In genomic region chr14:100278702-100279101, GRCh38 we compare ENCODE assay signal across 8 cellular contexts. TPM values are rescaled to one million over a fixed set of nuclear protein-coding genes. Genes with fewer than 3 reads are reported as not detected.
DNase-seq lines count a peak whose midpoint lies in the region; ATAC-seq and TF ChIP-seq lines count a peak whose summit lies in the region.

No MANE protein-coding gene starts in this region.

- peak; percentile 40 for TF ChIP-seq CTCF in GM12873 (IDR thresholded peaks at IDR 0.05; ENCODE audit: insufficient read depth, low read depth, low read length, missing control alignments)

- no peak for ATAC-seq in esophagus mucosa

- DNase-seq in HT1080 (ENCODE audit: low read depth), result peak; percentile 82
- peak; percentile 64 for DNase-seq in amniotic epithelial cell (ENCODE audit: low read depth)
- peak; percentile 55 for DNase-seq in non-pigmented ciliary epithelial cell (ENCODE audit: low read depth)
- no peak for DNase-seq in RKO (ENCODE audit: low spot score)
- no peak for DNase-seq in activated CD8-positive, alpha-beta memory T cell treated with anti-CD3 and anti-CD28 coated beads, Interleukin-2, amount 50 U/mL, for 48 hours
- no peak for DNase-seq in activated naive CD4-positive, alpha-beta T cell treated with anti-CD3 and anti-CD28 coated beads, Interleukin-2, amount 50 U/mL, for 16 hours

RNA-seq across cellular contexts. Expression of gene SLC25A29, which starts 27.5 kb away (rescaled TPM):
- 23.3 and 24.1 TPM in 2 replicates for total RNA-seq in HT1080 (2014; rRNA removed; shearing (Covaris generic))
- polyA plus RNA-seq in HT1080 (2015; cell fraction: cytosol; rRNA removed), result 7.4 and 8.5 TPM in 2 replicates
- polyA plus RNA-seq in HT1080 (2015; cell fraction: nucleus; rRNA removed), result 68.1 and 92.0 TPM in 2 replicates
- total RNA-seq in esophagus mucosa, result 15.5 TPM

RNA-seq across cellular contexts. Expression of gene YY1, which starts 39.8 kb away (rescaled TPM):
- 50.4 and 53.5 TPM in 2 replicates for total RNA-seq in HT1080 (2014; rRNA removed; shearing (Covaris generic))
- polyA plus RNA-seq in HT1080 (2015; cell fraction: cytosol; rRNA removed), result 37.7 and 44.2 TPM in 2 replicates
- polyA plus RNA-seq in HT1080 (2015; cell fraction: nucleus; rRNA removed), result 47.6 and 53.6 TPM in 2 replicates
- 44.5 TPM for total RNA-seq in esophagus mucosa

RNA-seq across cellular contexts. Expression of gene SLC25A47, which starts 44.4 kb away (rescaled TPM):
- total RNA-seq in HT1080 (2014; rRNA removed; shearing (Covaris generic)), result 0.37 TPM in 1 of 2 replicates, not detected in the other
- not detected in 2 replicates for polyA plus RNA-seq in HT1080 (2015; cell fraction: cytosol; rRNA removed)
- polyA plus RNA-seq in HT1080 (2015; cell fraction: nucleus; rRNA removed), result not detected in 2 replicates
- total RNA-seq in esophagus mucosa, result not detected

Comparison
In these comparisons a context has a peak if more than half of its experiments do, and no peak if none do; other contexts are left out.
1. DNase-seq: peak in HT1080 (single experiment), amniotic epithelial cell (single experiment) and non-pigmented ciliary epithelial cell (single experiment); none in RKO (single experiment), activated CD8-positive, alpha-beta memory T cell treated with anti-CD3 and anti-CD28 coated beads, Interleukin-2, amount 50 U/mL, for 48 hours (single experiment) and activated naive CD4-positive, alpha-beta T cell treated with anti-CD3 and anti-CD28 coated beads, Interleukin-2, amount 50 U/mL, for 16 hours (single experiment).